In the genomic region with DNA sequence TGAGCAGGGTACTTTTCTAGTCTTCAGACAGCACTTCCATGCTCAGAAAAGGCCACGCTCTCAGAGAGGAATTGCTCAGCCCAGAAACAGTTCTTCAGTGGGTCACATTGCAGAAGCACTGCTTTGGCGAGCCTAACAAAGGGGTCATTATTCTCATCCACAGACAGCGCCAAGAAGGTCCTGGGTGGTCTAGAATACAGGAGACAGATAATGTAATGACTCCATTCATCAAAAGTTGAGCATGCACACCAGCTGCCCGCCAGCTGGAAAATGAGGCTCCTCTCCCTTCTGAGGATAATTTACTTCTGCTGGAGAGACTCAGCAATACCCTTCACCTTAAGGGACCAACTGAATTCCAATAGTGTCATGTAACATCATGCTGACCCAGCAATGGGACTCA, we compare ENCODE assay signal across 23 cellular contexts.
A peak's percentile ranks its signal among the peaks of the same experiment; 100 is the strongest.
DNase-seq lines count a peak whose midpoint lies in the region; ATAC-seq and TF ChIP-seq lines count a peak whose summit lies in the region.
"Had no signal": no experiment of that assay in that cellular context is flagged by ENCODE, and none has a peak within 500 bp of the region (broad histone marks: within the 10 kb centered on the region; RNA-seq: fewer than 3 reads in every experiment).

No MANE protein-coding gene starts in this region.

- intact Hi-C loops in activated T-helper 2 cell treated with anti-CD3 and anti-CD28 coated beads, Interferon-gamma antibody, Interleukin-2, Interleukin-4, amounts not matched to agents 10 μg/mL and 5 μg/mL and 100 μg/mL, durations not matched to agents 14 hours and 24 hours and 36 hours (cut with micrococcal nuclease) = no loop called here

- H3K9me3 ChIP-seq in gastroesophageal sphincter (no peaks in the 10 kb centered on the region), tibial nerve (peaks cover 0 to 7% (median 0%) of the 10 kb centered on the region in 4 donors)
- H3K9me3 ChIP-seq: BE2C had no signal

- H3K27ac Mint-ChIP-seq in activated T-helper 2 cell treated with anti-CD3 and anti-CD28 coated beads, Interferon-gamma antibody, Interleukin-2, Interleukin-4, amounts not matched to agents 10 μg/mL and 5 μg/mL and 100 μg/mL, durations not matched to agents 14 hours and 24 hours and 36 hours = no peak overlapping the region
- H3K27ac Mint-ChIP-seq: activated CD4-positive, alpha-beta memory T cell treated with anti-CD3 and anti-CD28 coated beads, Interleukin-2, amount 10 ng/mL, durations not matched to agents 7 days and 5 days; activated naive CD8-positive, alpha-beta T cell; mesothelial cell of epicardium; stimulated activated naive CD8-positive, alpha-beta T cell treated with anti-CD3 and anti-CD28 coated beads, Interleukin-15, Interleukin-2, amounts not matched to agents 100 ng/mL and 50 ng/mL, for 24 hours; T-helper 1 cell treated with Interleukin-12 subunit alpha and Interleukin-12 subunit beta and Interleukin-4 antibody, amounts not matched to agents 30 μg/mL and 1 μg/mL, for 36 hours; WTC11 had no signal

- peaks cover 3% of the 10 kb centered on the region for H3K4me1 Mint-ChIP-seq in activated T-helper 2 cell treated with anti-CD3 and anti-CD28 coated beads, Interferon-gamma antibody, Interleukin-2, Interleukin-4, amounts not matched to agents 10 μg/mL and 5 μg/mL and 100 μg/mL, durations not matched to agents 14 hours and 24 hours and 36 hours (ENCODE audit: low read depth)
- H3K4me1 Mint-ChIP-seq: WTC11 had no signal

- WGBS in gastroesophageal sphincter (ENCODE audit: low coverage in 1 of 2), 2 donors = 72 to 73% methylated on average over 2 of the region's 4 CpGs
- 32 to 36% methylated on average over 4 of the region's 4 CpGs for WGBS in tibial nerve, 2 donors

- no peak for TF ChIP-seq EP300 in gastroesophageal sphincter (IDR thresholded peaks at IDR 0.05)
- peak in 1 of 2 donors; percentile 69 for TF ChIP-seq EP300 in tibial nerve (IDR thresholded peaks at IDR 0.05)

- H3K36me3 ChIP-seq in gastroesophageal sphincter (no peaks in the 10 kb centered on the region), tibial nerve (no peaks in the 10 kb centered on the region)
- H3K36me3 ChIP-seq: BE2C had no signal

- peak; percentile 55 for ATAC-seq in gastroesophageal sphincter
- ATAC-seq: activated T-cell treated with anti-CD3 and anti-CD28 coated beads, Interleukin-2, amount 50 U/mL, for 4 hours; WTC11 had no signal

- H3K27ac ChIP-seq in gastroesophageal sphincter (no peak overlapping the region), tibial nerve (peak overlapping the region in 2 of 4 donors; percentile 65 to 80)
- H3K27ac ChIP-seq: dorsolateral prefrontal cortex, KMS-11 had no signal

- in situ Hi-C loops in SK-MEL-5 (cut with HindIII; ENCODE audit: low pct_unique_long_range_greater_than_20kb, low sequenced_read_pairs) = no loop called here

- H3K36me3 Mint-ChIP-seq in activated T-helper 2 cell treated with anti-CD3 and anti-CD28 coated beads, Interferon-gamma antibody, Interleukin-2, Interleukin-4, amounts not matched to agents 10 μg/mL and 5 μg/mL and 100 μg/mL, durations not matched to agents 14 hours and 24 hours and 36 hours (ENCODE audit: low read depth) = no peaks in the 10 kb centered on the region

- peaks cover 28% of the 10 kb centered on the region for H3K9me3 Mint-ChIP-seq in activated T-helper 2 cell treated with anti-CD3 and anti-CD28 coated beads, Interferon-gamma antibody, Interleukin-2, Interleukin-4, amounts not matched to agents 10 μg/mL and 5 μg/mL and 100 μg/mL, durations not matched to agents 14 hours and 24 hours and 36 hours

- H3K4me1 ChIP-seq in gastroesophageal sphincter = peaks cover 0 to 8% (median 0%) of the 10 kb centered on the region in 3 donors
- H3K4me1 ChIP-seq in tibial nerve = peaks cover 0 to 32% (median 5%) of the 10 kb centered on the region in 4 donors
- H3K4me1 ChIP-seq: BE2C had no signal

- TF ChIP-seq CTCF in gastroesophageal sphincter (IDR thresholded peaks at IDR 0.05) (no peak), tibial nerve (IDR thresholded peaks at IDR 0.05) (no peak)

- no peak overlapping the region for H3K4me3 Mint-ChIP-seq in activated T-helper 2 cell treated with anti-CD3 and anti-CD28 coated beads, Interferon-gamma antibody, Interleukin-2, Interleukin-4, amounts not matched to agents 10 μg/mL and 5 μg/mL and 100 μg/mL, durations not matched to agents 14 hours and 24 hours and 36 hours (ENCODE audit: low read depth)
- H3K4me3 Mint-ChIP-seq: activated CD4-positive, alpha-beta memory T cell treated with anti-CD3 and anti-CD28 coated beads, Interleukin-2, amount 10 ng/mL, durations not matched to agents 7 days and 5 days; activated naive CD8-positive, alpha-beta T cell; activated T-cell treated with anti-CD3 and anti-CD28 coated beads, Interleukin-2, amount 50 U/mL, for 4 hours; mesothelial cell of epicardium; stimulated activated naive CD8-positive, alpha-beta T cell treated with anti-CD3 and anti-CD28 coated beads, Interleukin-15, Interleukin-2, amounts not matched to agents 100 ng/mL and 50 ng/mL, for 24 hours; T-helper 1 cell treated with Interleukin-12 subunit alpha and Interleukin-12 subunit beta and Interleukin-4 antibody, amounts not matched to agents 30 μg/mL and 1 μg/mL, for 36 hours; WTC11 had no signal

- DNase-seq in SK-MEL-5 (ENCODE audit: low read depth, low spot score) (peak; percentile 99), midbrain (lab: John Stamatoyannopoulos, UW) (peak; percentile 50), tibial nerve (ENCODE audit: low spot score in 2 of 2) (peak; percentile 61 to 69), EL (no peak)
- DNase-seq in stimulated activated CD4-positive, alpha-beta T cell treated with anti-CD3 and anti-CD28 coated beads, Interleukin-15, amount 100 ng/mL, for 24 hours = no peak
- DNase-seq in activated T-helper 2 cell treated with anti-CD3 and anti-CD28 coated beads, Interferon-gamma antibody, Interleukin-2, Interleukin-4, amounts not matched to agents 10 μg/mL and 5 μg/mL and 100 μg/mL, durations not matched to agents 14 hours and 24 hours and 36 hours (ENCODE audit: low spot score) = no peak
- DNase-seq: activated CD4-positive, alpha-beta memory T cell treated with anti-CD3 and anti-CD28 coated beads, Interleukin-2, amount 10 ng/mL, durations not matched to agents 7 days and 5 days; activated T-cell treated with anti-CD3 and anti-CD28 coated beads, Interleukin-2, amount 50 U/mL, for 4 hours; BE2C; Calu3; NCI-H1048; NCI-H2107; NCI-H524 treated with DMSO at 0.1 percent for 48 hours; SHP77; stimulated activated CD4-positive, alpha-beta T cell treated with anti-CD3 and anti-CD28 coated beads, Interleukin-2, amount 100 ng/mL, for 24 hours had no signal

- H3K27me3 Mint-ChIP-seq in activated T-helper 2 cell treated with anti-CD3 and anti-CD28 coated beads, Interferon-gamma antibody, Interleukin-2, Interleukin-4, amounts not matched to agents 10 μg/mL and 5 μg/mL and 100 μg/mL, durations not matched to agents 14 hours and 24 hours and 36 hours (ENCODE audit: low read depth) = peaks cover 2% of the 10 kb centered on the region
- H3K27me3 Mint-ChIP-seq: activated CD4-positive, alpha-beta memory T cell treated with anti-CD3 and anti-CD28 coated beads, Interleukin-2, amount 10 ng/mL, durations not matched to agents 7 days and 5 days; activated naive CD8-positive, alpha-beta T cell; stimulated activated naive CD8-positive, alpha-beta T cell treated with anti-CD3 and anti-CD28 coated beads, Interleukin-15, Interleukin-2, amounts not matched to agents 100 ng/mL and 50 ng/mL, for 24 hours had no signal

- no peak for TF ChIP-seq POLR2A in gastroesophageal sphincter (IDR thresholded peaks at IDR 0.05)
- TF ChIP-seq POLR2A in tibial nerve (IDR thresholded peaks at IDR 0.05) = no peak

- H3K27me3 ChIP-seq in gastroesophageal sphincter (no peaks in the 10 kb centered on the region), tibial nerve (no peaks in the 10 kb centered on the region)
- H3K27me3 ChIP-seq: BE2C, dorsolateral prefrontal cortex had no signal

- H3K4me3 ChIP-seq in gastroesophageal sphincter (no peak overlapping the region), tibial nerve (no peak overlapping the region)

Comparison
In these comparisons a context has a peak if more than half of its experiments do, and no peak if none do; other contexts are left out.
1. DNase-seq: peak in SK-MEL-5 (single experiment), midbrain (single experiment) and tibial nerve (2 of 2); none in stimulated activated CD4-positive, alpha-beta T cell treated with anti-CD3 and anti-CD28 coated beads, Interleukin-15, amount 100 ng/mL, for 24 hours (single experiment), EL (single experiment) and activated T-helper 2 cell treated with anti-CD3 and anti-CD28 coated beads, Interferon-gamma antibody, Interleukin-2, Interleukin-4, amounts not matched to agents 10 μg/mL and 5 μg/mL and 100 μg/mL, durations not matched to agents 14 hours and 24 hours and 36 hours (single experiment).